Comparison of ENCODE assay signal across 21 cellular contexts in the genomic region with DNA sequence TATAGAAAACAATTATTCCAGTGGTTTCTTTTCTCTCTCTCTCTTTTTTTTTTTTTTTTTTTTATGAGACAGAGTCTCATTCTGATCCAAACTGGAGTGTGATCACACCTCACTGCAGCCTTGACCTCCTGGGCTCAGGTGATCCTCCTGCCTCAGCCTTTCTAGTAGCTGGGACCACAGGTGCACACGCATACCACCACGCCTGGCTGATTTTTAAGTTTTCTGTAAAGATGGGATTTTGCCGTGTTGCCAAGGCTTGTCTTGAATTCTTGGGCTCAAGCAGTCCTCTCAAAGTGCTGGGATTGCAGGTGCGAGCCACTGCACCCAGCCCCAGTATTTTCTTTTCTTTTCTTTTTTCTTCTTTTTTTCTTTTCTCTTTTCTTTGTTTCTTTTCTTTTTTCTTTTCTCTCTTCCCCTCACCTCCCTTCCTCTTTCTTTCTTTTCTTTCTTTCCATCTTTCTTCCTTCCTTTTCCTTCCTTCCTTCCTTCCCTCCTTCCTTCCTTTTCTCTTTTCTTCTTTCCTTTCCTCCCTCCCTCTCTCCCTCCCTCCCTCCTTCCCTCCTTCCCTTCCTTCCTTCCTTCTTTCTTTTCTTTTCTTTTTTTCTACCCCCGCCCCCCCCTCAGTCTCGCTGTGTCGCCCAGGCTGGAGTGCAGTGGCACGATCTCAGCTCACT.
"Had no signal": no experiment of that assay in that cellular context is flagged by ENCODE, and none has a peak within 500 bp of the region (broad histone marks: within the 10 kb centered on the region; RNA-seq: fewer than 3 reads in every experiment).

No MANE protein-coding gene starts in this region.

- H3K9me3 Mint-ChIP-seq: activated naive CD4-positive, alpha-beta T cell treated with anti-CD3 and anti-CD28 coated beads, Interleukin-2, amount 10 ng/mL, durations not matched to agents 7 days and 5 days; activated naive CD8-positive, alpha-beta T cell treated with anti-CD3 and anti-CD28 coated beads, Interleukin-2, amount 50 U/mL, for 24 hours; stimulated activated naive CD8-positive, alpha-beta T cell treated with anti-CD3 and anti-CD28 coated beads, Interleukin-15, amount 100 ng/mL, for 72 hours had no signal

- H3K27ac ChIP-seq: psoas muscle, suprapubic skin, vagina had no signal

- H3K4me3 ChIP-seq: psoas muscle, suprapubic skin, vagina had no signal

- H3K36me3 Mint-ChIP-seq: activated naive CD4-positive, alpha-beta T cell treated with anti-CD3 and anti-CD28 coated beads, Interleukin-2, amount 10 ng/mL, durations not matched to agents 7 days and 5 days had no signal

- H3K27me3 ChIP-seq: suprapubic skin, vagina had no signal

- ATAC-seq: activated naive CD8-positive, alpha-beta T cell treated with anti-CD3 and anti-CD28 coated beads, Interleukin-2, amount 50 U/mL, for 24 hours; left ventricle myocardium superior; psoas muscle; stimulated activated naive CD8-positive, alpha-beta T cell treated with anti-CD3 and anti-CD28 coated beads, Interleukin-15, amount 100 ng/mL, for 72 hours had no signal

- H3K4me3 Mint-ChIP-seq: activated naive CD4-positive, alpha-beta T cell treated with anti-CD3 and anti-CD28 coated beads, Interleukin-2, amount 10 ng/mL, durations not matched to agents 7 days and 5 days; activated naive CD8-positive, alpha-beta T cell treated with anti-CD3 and anti-CD28 coated beads, Interleukin-2, amount 50 U/mL, for 24 hours; neural crest cell; stimulated activated naive CD8-positive, alpha-beta T cell treated with anti-CD3 and anti-CD28 coated beads, Interleukin-15, amount 100 ng/mL, for 72 hours had no signal

- DNase-seq: activated CD4-positive, alpha-beta T cell treated with anti-CD3 and anti-CD28 coated beads, Interleukin-2, amount 50 U/mL, for 1 hour; activated CD4-positive, CD25-positive, alpha-beta regulatory T cell treated with anti-CD3 and anti-CD28 coated beads, Interleukin-2, amount 50 U/mL, for 72 hours; activated CD8-positive, alpha-beta memory T cell treated with anti-CD3 and anti-CD28 coated beads for 24 hours; activated CD8-positive, alpha-beta memory T cell treated with anti-CD3 and anti-CD28 coated beads, Interleukin-2, amount 50 U/mL, for 48 hours; activated effector memory CD4-positive, alpha-beta T cell treated with Interleukin-2 at 50 U/mL for 16 hours; activated naive CD4-positive, alpha-beta T cell treated with anti-CD3 and anti-CD28 coated beads, Interleukin-2, amount 10 ng/mL, durations not matched to agents 7 days and 5 days; activated naive CD8-positive, alpha-beta T cell treated with anti-CD3 and anti-CD28 coated beads, Interleukin-2, amount 50 U/mL, for 24 hours; activated T-cell treated with anti-CD3 and anti-CD28 coated beads, Interleukin-2, amount 50 U/mL, for 48 hours; aorta; effector CD8-positive, alpha-beta T cell; foreskin fibroblast; left ventricle myocardium superior; psoas muscle; right cardiac atrium; stimulated activated naive CD8-positive, alpha-beta T cell treated with anti-CD3 and anti-CD28 coated beads, Interleukin-15, amount 100 ng/mL, for 72 hours; T1000; trophoblast cell had no signal

- FAIRE-seq: endothelial cell of umbilical vein had no signal

- H3K9me3 ChIP-seq: psoas muscle, suprapubic skin, vagina had no signal

- H3K4me1 Mint-ChIP-seq: activated naive CD4-positive, alpha-beta T cell treated with anti-CD3 and anti-CD28 coated beads, Interleukin-2, amount 10 ng/mL, durations not matched to agents 7 days and 5 days had no signal

- H3K27ac Mint-ChIP-seq: activated naive CD4-positive, alpha-beta T cell treated with anti-CD3 and anti-CD28 coated beads, Interleukin-2, amount 10 ng/mL, durations not matched to agents 7 days and 5 days; activated naive CD8-positive, alpha-beta T cell treated with anti-CD3 and anti-CD28 coated beads, Interleukin-2, amount 50 U/mL, for 24 hours; stimulated activated naive CD8-positive, alpha-beta T cell treated with anti-CD3 and anti-CD28 coated beads, Interleukin-15, amount 100 ng/mL, for 72 hours had no signal

- H3K4me1 ChIP-seq: suprapubic skin, vagina had no signal
